In the genomic region with DNA sequence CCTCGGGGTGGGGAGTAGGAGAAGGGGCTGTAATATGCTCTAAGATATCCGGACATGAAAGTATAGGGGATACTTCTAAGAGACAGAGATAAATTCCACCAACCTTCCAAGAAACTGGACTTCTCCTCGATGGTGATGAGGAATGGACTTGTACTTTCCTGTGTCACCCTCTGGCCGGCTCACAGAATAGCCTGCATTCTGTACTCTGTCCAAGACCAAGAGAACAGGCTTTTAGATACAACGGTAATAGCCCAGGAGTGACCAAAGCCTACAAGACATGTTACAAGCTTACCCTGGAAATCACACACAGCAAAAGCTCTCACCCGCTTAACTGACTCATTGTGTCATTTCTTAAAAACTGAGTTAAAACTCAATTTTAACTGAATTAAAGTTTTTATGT, we compare ENCODE assay signal across 16 cellular contexts.
"Had no signal": no experiment of that assay in that cellular context is flagged by ENCODE, and none has a peak within 500 bp of the region (broad histone marks: within the 10 kb centered on the region; RNA-seq: fewer than 3 reads in every experiment).

No MANE protein-coding gene starts in this region.

- H3K4me3 ChIP-seq: left lung, ovary, sigmoid colon, tibial artery, uterus had no signal

- H3K27me3 ChIP-seq: left lung, ovary, sigmoid colon, tibial artery, uterus had no signal

- H3K36me3 ChIP-seq: ovary, uterus had no signal

- H3K27me3 Mint-ChIP-seq: activated naive CD4-positive, alpha-beta T cell treated with anti-CD3 and anti-CD28 coated beads, Interleukin-2, amount 50 U/mL, for 24 hours; memory B cell; naive B cell; stimulated activated naive B cell treated with anti-CD40 and anti-IgM and Interleukin-4, amounts not matched to agents 10 μg/mL and 1 μg/mL and 100 μg/mL, for 72 hours had no signal

- DNase-seq: activated CD4-positive, alpha-beta T cell treated with anti-CD3 and anti-CD28 coated beads for 1 hour; activated gamma-delta T cell; activated T-cell treated with anti-CD3 and anti-CD28 coated beads, Interleukin-2, amount 50 U/mL, for 72 hours; foreskin melanocyte; left lung; naive B cell; sigmoid colon; stimulated activated CD4-positive, alpha-beta T cell treated with anti-CD3 and anti-CD28 coated beads, Interleukin-4, amount 100 ng/mL, for 24 hours; stimulated activated naive B cell treated with anti-CD40 and anti-IgM and Interleukin-4, amounts not matched to agents 10 μg/mL and 1 μg/mL and 100 μg/mL, for 72 hours; SW 1271; tibial artery; uterus; WERI-Rb-1 had no signal

- H3K4me1 ChIP-seq: uterus had no signal

- H3K27ac Mint-ChIP-seq: activated T-cell treated with anti-CD3 and anti-CD28 coated beads, Interleukin-2, amount 50 U/mL, for 72 hours; memory B cell; stimulated activated naive B cell treated with anti-CD40 and anti-IgM and Interleukin-4, amounts not matched to agents 10 μg/mL and 1 μg/mL and 100 μg/mL, for 72 hours had no signal

- H3K4me3 Mint-ChIP-seq: activated naive CD4-positive, alpha-beta T cell treated with anti-CD3 and anti-CD28 coated beads, Interleukin-2, amount 50 U/mL, for 24 hours; activated T-cell treated with anti-CD3 and anti-CD28 coated beads, Interleukin-2, amount 50 U/mL, for 72 hours; memory B cell; naive B cell; stimulated activated naive B cell treated with anti-CD40 and anti-IgM and Interleukin-4, amounts not matched to agents 10 μg/mL and 1 μg/mL and 100 μg/mL, for 72 hours had no signal

- H3K9me3 Mint-ChIP-seq: activated naive CD4-positive, alpha-beta T cell treated with anti-CD3 and anti-CD28 coated beads, Interleukin-2, amount 50 U/mL, for 24 hours; activated T-cell treated with anti-CD3 and anti-CD28 coated beads, Interleukin-2, amount 50 U/mL, for 72 hours; memory B cell; naive B cell; stimulated activated naive B cell treated with anti-CD40 and anti-IgM and Interleukin-4, amounts not matched to agents 10 μg/mL and 1 μg/mL and 100 μg/mL, for 72 hours had no signal

- H3K27ac ChIP-seq: left lung, tibial artery, WERI-Rb-1 had no signal

- ATAC-seq: activated T-cell treated with anti-CD3 and anti-CD28 coated beads, Interleukin-2, amount 50 U/mL, for 72 hours; stimulated activated naive B cell treated with anti-CD40 and anti-IgM and Interleukin-4, amounts not matched to agents 10 μg/mL and 1 μg/mL and 100 μg/mL, for 72 hours had no signal

- H3K9me3 ChIP-seq: left lung, ovary, sigmoid colon, tibial artery, uterus had no signal

- H3K4me1 Mint-ChIP-seq: activated naive CD4-positive, alpha-beta T cell treated with anti-CD3 and anti-CD28 coated beads, Interleukin-2, amount 50 U/mL, for 24 hours had no signal
